In the genomic region with DNA sequence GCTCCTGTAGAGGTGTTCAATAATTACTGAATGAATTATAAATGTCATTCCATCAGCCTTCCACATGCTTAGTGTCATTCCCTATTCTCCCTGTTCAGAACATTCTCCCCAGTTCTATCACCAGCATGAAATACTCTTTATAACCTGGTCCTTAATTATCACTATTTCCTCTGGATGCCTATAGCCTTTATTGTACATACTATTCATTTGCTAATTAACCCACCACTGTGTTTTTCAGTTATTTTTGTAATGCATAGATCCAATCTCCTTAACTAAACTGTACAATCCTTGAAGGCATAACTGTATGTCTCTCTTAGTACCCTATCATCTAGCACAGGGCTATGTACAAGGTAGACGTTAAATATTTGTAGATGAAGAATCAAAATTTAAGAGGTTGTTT, we compare ENCODE assay signal across 9 cellular contexts. TPM values are rescaled to one million over a fixed set of nuclear protein-coding genes. Genes with fewer than 3 reads are reported as not detected.
DNase-seq lines count a peak whose midpoint lies in the region; ATAC-seq, FAIRE-seq and TF ChIP-seq lines count a peak whose summit lies in the region.
"Had no signal": no experiment of that assay in that cellular context is flagged by ENCODE, and none has a peak within 500 bp of the region (broad histone marks: within the 10 kb centered on the region; RNA-seq: fewer than 3 reads in every experiment).

No MANE protein-coding gene starts in this region.

- no peaks in the 10 kb centered on the region for H3K36me3 ChIP-seq in CD8-positive, alpha-beta T cell (ENCODE audit: insufficient read depth, low read length)
- H3K36me3 ChIP-seq in GM12878 (ENCODE audit: control insufficient read depth in 2 of 2, insufficient read depth in 2 of 2, low read length in 1 of 2): no peaks in the 10 kb centered on the region

- H3K27me3 ChIP-seq in CD8-positive, alpha-beta T cell (ENCODE audit: insufficient read depth, low read length): no peaks in the 10 kb centered on the region
- no peaks in the 10 kb centered on the region for H3K27me3 ChIP-seq in GM12878 (replicated peaks in 1 of 2; ENCODE audit: control insufficient read depth in 2 of 2, insufficient read depth in 2 of 2, low read length in 1 of 2)

- DNase-seq in CD8-positive, alpha-beta T cell: no peak
- DNase-seq in GM12878 (ENCODE audit: low read depth, low spot score): no peak
- no peak for DNase-seq in natural killer cell
- no peak for DNase-seq in left lobe of liver (ENCODE audit: low spot score)
- no peak for DNase-seq in G401 (ENCODE audit: low spot score)
- no peak for DNase-seq in posterior cingulate gyrus
- DNase-seq: NCI-H774 had no signal

- peak overlapping the region; percentile 7; the same call in 1 of the 2 replicates for H3K4me2 ChIP-seq in GM12878 (ENCODE audit: control insufficient read depth, insufficient read depth)

- no peak for TF ChIP-seq CTCF in CD8-positive, alpha-beta T cell (IDR thresholded peaks at IDR 0.05)
- TF ChIP-seq CTCF in GM12878 (IDR thresholded peaks at IDR 0.05 in 2 of 3, conservative IDR thresholded peaks at IDR 0.05 in 1 of 3; ENCODE audit: control insufficient read depth in 2 of 3, extremely low read depth in 1 of 3, insufficient read depth in 1 of 3, low read depth in 3 of 3, low read length in 3 of 3) (no peak), natural killer cell (IDR thresholded peaks at IDR 0.05) (no peak)

- in situ Hi-C loops in GM12878 (cut with MboI): no loop called here
- in situ Hi-C loops in G401 (cut with HindIII; ENCODE audit: low sequenced_read_pairs): no loop called here

- TF ChIP-seq EP300 in GM12878 (IDR thresholded peaks at IDR 0.05; ENCODE audit: borderline replicate concordance in 1 of 2, control insufficient read depth in 1 of 2, low read depth in 2 of 2, low read length in 2 of 2): no peak

- H3K9me3 ChIP-seq in CD8-positive, alpha-beta T cell (ENCODE audit: low read length): no peaks in the 10 kb centered on the region
- no peaks in the 10 kb centered on the region for H3K9me3 ChIP-seq in GM12878 (replicated peaks; ENCODE audit: control insufficient read depth, insufficient read depth, low read length)

- peaks cover 11% of the 10 kb centered on the region for H3K36me3 Mint-ChIP-seq in CD8-positive, alpha-beta T cell
- H3K36me3 Mint-ChIP-seq in IgD-negative memory B cell (no peaks in the 10 kb centered on the region), natural killer cell (no peaks in the 10 kb centered on the region)

- peak overlapping the region; percentile 7; the same call in 1 of the 2 replicates for H3K9ac ChIP-seq in GM12878 (ENCODE audit: control insufficient read depth, insufficient read depth, low read length)

- POLR2A ChIA-PET in CD8-positive, alpha-beta T cell (lab: Charles Lee): no interaction called here
- POLR2A ChIA-PET in GM12878 (lab: Charles Lee): no interaction called here

- H3K4me1 ChIP-seq in CD8-positive, alpha-beta T cell (ENCODE audit: insufficient read depth, low read length): peaks cover 17% of the 10 kb centered on the region
- no peaks in the 10 kb centered on the region; the same call in 1 of the 2 replicates for H3K4me1 ChIP-seq in GM12878 (ENCODE audit: control insufficient read depth, insufficient read depth, low read length)

- SMC1A ChIA-PET in GM12878 (lab: Charles Lee; ENCODE audit: uncharacterized antibody, unreplicated experiment): interaction anchor here (0.7 to 1.4 kb wide), 2 partner anchors 11 to 15 kb away, joined by 3 to 4 read pairs; no protein-coding TSS in a partner anchor

- H3K4me3 ChIP-seq in CD8-positive, alpha-beta T cell (ENCODE audit: low read depth, low read length): no peak overlapping the region
- peak overlapping the region; percentile 48; the same call in 1 of the 2 replicates for H3K4me3 ChIP-seq in GM12878

- RAD21 ChIA-PET in GM12878 (lab: Charles Lee; ENCODE audit: unreplicated experiment): interaction anchor here (1.0 to 1.1 kb wide), 3 partner anchors 120 to 372 kb away, joined by 3 read pairs; partner anchors contain the start of gene NEXMIF

- CTCF ChIA-PET in CD8-positive, alpha-beta T cell (lab: Charles Lee): no interaction called here
- CTCF ChIA-PET in GM12878 (lab: Yijun Ruan, JAX): interaction anchor here (0.7 kb wide), 1 partner anchor 93 kb away, joined by 3 read pairs; no protein-coding TSS in a partner anchor

- H4K20me1 ChIP-seq in GM12878 (ENCODE audit: control insufficient read depth, insufficient read depth): no peaks in the 10 kb centered on the region

- intact Hi-C loops in CD8-positive, alpha-beta T cell (cut with DNase I, micrococcal nuclease): loop anchor here (2.0 to 10.0 kb wide), 5 partner anchors 118 to 1213 kb away; partner anchors contain the start of genes PBDC1 (in 1 of the 2) and RLIM (in 1 of the 2)
- intact Hi-C loops in GM12878 (cut with micrococcal nuclease; ENCODE audit: unreplicated experiment): loop anchor here (5.0 kb wide), 3 partner anchors 117 to 543 kb away; partner anchors contain the start of genes RLIM and UPRT
- intact Hi-C loops in natural killer cell (cut with micrococcal nuclease): loop anchor here (5.0 kb wide), 1 partner anchor 122 kb away; no protein-coding TSS in a partner anchor
- intact Hi-C loops in posterior cingulate gyrus (cut with DNase I): no loop called here

- WGBS in GM12878 (ENCODE audit: insufficient coverage, insufficient replicate concordance, low lambda C conversion rate, missing lambda C conversion rate): 85% methylated on average over 1 of the region's 1 CpG

- no peaks in the 10 kb centered on the region for H3K27me3 Mint-ChIP-seq in CD8-positive, alpha-beta T cell (ENCODE audit: low read depth)
- H3K27me3 Mint-ChIP-seq in IgD-negative memory B cell: no peaks in the 10 kb centered on the region
- peaks cover 0 to under 1% of the 10 kb centered on the region in 2 donors for H3K27me3 Mint-ChIP-seq in natural killer cell (ENCODE audit: low read depth in 2 of 2)

- H3K79me2 ChIP-seq in GM12878 (ENCODE audit: control insufficient read depth, insufficient read depth, low read length): peaks cover 17% of the 10 kb centered on the region

- no peak for TF ChIP-seq RAD21 in GM12878 (IDR thresholded peaks at IDR 0.05; ENCODE audit: insufficient read depth, low read depth, low read length)

- H2AFZ ChIP-seq in GM12878 (ENCODE audit: control insufficient read depth, low read depth, low read length): no peak overlapping the region

- no peak for FAIRE-seq in GM12878 (lab: Jason Lieb, UNC)

- no peak for TF ChIP-seq POLR2A in GM12878 (IDR thresholded peaks at IDR 0.05; ENCODE audit: low read depth, low read length)

- TSS peak; percentile 70 for BruUV-seq in GM12878 (replicated peaks; lab: Mats Ljungman, UMichigan)

- H3K27ac ChIP-seq in CD8-positive, alpha-beta T cell (ENCODE audit: low read depth, low read length): no peak overlapping the region
- no peak overlapping the region for H3K27ac ChIP-seq in GM12878 (ENCODE audit: control insufficient read depth, insufficient read depth)

- H3K4me1 Mint-ChIP-seq in CD8-positive, alpha-beta T cell (ENCODE audit: low read depth): peaks cover 60% of the 10 kb centered on the region
- H3K4me1 Mint-ChIP-seq in IgD-negative memory B cell (peaks cover 3 to 17% (median 16%) of the 10 kb centered on the region in 3 donors), natural killer cell (peaks cover 15 to 36% of the 10 kb centered on the region in 2 donors)

- H3K4me3 Mint-ChIP-seq in CD8-positive, alpha-beta T cell: peak overlapping the region; percentile 30
- H3K4me3 Mint-ChIP-seq in IgD-negative memory B cell: peak overlapping the region; percentile 17 to 98 (median 30)
- peak overlapping the region; percentile 96 for H3K4me3 Mint-ChIP-seq in natural killer cell

- no peak for ATAC-seq in CD8-positive, alpha-beta T cell
- ATAC-seq in GM12878 (no peak), natural killer cell (no peak), HG02759 (IDR thresholded peaks at IDR 0.05; ENCODE audit: unreplicated experiment) (no peak), left lobe of liver (no peak)

- no peaks in the 10 kb centered on the region for H3K9me3 Mint-ChIP-seq in CD8-positive, alpha-beta T cell
- H3K9me3 Mint-ChIP-seq in IgD-negative memory B cell: no peaks in the 10 kb centered on the region
- no peaks in the 10 kb centered on the region for H3K9me3 Mint-ChIP-seq in natural killer cell

- H3K27ac Mint-ChIP-seq in CD8-positive, alpha-beta T cell: no peak overlapping the region
- no peak overlapping the region for H3K27ac Mint-ChIP-seq in IgD-negative memory B cell
- H3K27ac Mint-ChIP-seq in natural killer cell: peak overlapping the region; percentile 97 to 99

TF ChIP-seq in GM12878, 131 proteins besides CTCF, POLR2A, EP300 and RAD21 (continues in another document):
- TF ChIP-seq POLR2AphosphoS2 (IDR thresholded peaks at IDR 0.05; ENCODE audit: low read depth, low read length): no peak

RNA-seq across cellular contexts. Expression of gene ABCB7, which starts 1.2 kb away (rescaled TPM):
- 10 to 100 TPM; 16.6 to 17.3 TPM for total RNA-seq in CD8-positive, alpha-beta T cell
- polyA plus RNA-seq in IgD-negative memory B cell (13.2 TPM), GM12878 (2011; rRNA removed) (62.7 and 66.4 TPM in 2 replicates), GM12878 (2014; fragmentation: Illumina TruSeq; extraction: Trizol) (27.4 and 34.1 TPM in 2 replicates), GM12878 (2014; fragmentation: Nextera tagmentation; extraction: Ambion mirVana) (10 to 100 TPM; 31.1 to 34.6 TPM), GM12878 (2014; rRNA removed) (29.9 and 36.8 TPM in 2 replicates), GM12878 (2016; fragmentation: Nextera tagmentation; extraction: Ambion mirVana) (10 to 100 TPM; 16.8 to 17.0 TPM)
- 80.2 and 89.5 TPM in 2 replicates for total RNA-seq in GM12878 (2013; cell fraction: nucleolus; rRNA removed)
- total RNA-seq in GM12878 (2014; rRNA removed) (31.6 and 34.0 TPM in 2 replicates), GM12878 (2014; rRNA removed; fragmentation: Illumina TruSeq; extraction: Trizol) (26.0 and 30.1 TPM in 2 replicates), GM12878 (2021) (30.1 and 32.9 TPM in 2 replicates), natural killer cell (10 to 100 TPM; 17.9 to 26.8 (median 20.4) TPM), left lobe of liver (16.9 TPM)
- 21.2 TPM for polyA plus RNA-seq in GM12878 (2011; ENCODE audit: low read depth)
- 32.0 and 36.3 TPM in 2 replicates for polyA plus RNA-seq in GM12878 (2011; cell fraction: cytosol; rRNA removed)
- 46.4 and 69.3 TPM in 2 replicates for polyA plus RNA-seq in GM12878 (2011; cell fraction: nucleus; rRNA removed)
- polyA plus RNA-seq in GM12878 (2012): 27.3 and 32.5 TPM in 2 replicates
- polyA minus RNA-seq in GM12878 (2011; rRNA and poly(A)+ RNA removed): 41.3 and 55.8 TPM in 2 replicates
- polyA minus RNA-seq in GM12878 (2011; cell fraction: cytosol; rRNA and poly(A)+ RNA removed): 13.7 and 16.6 TPM in 2 replicates
- 23.2 and 38.9 TPM in 2 replicates for polyA minus RNA-seq in GM12878 (2011; cell fraction: nucleus; rRNA and poly(A)+ RNA removed)
- 16.2 and 28.1 TPM in 2 replicates for total RNA-seq in G401 (2014; rRNA removed; shearing (Covaris generic))

Comparison
In these comparisons a context has a peak if more than half of its experiments do, and no peak if none do; other contexts are left out.
1. H3K27ac Mint-ChIP-seq: peak in natural killer cell (2 of 2); none in CD8-positive, alpha-beta T cell (single experiment) and IgD-negative memory B cell (0 of 3).
2. H3K4me3 Mint-ChIP-seq: peak in every context shown above with its lines; median percentile 96 in natural killer cell; 30 in CD8-positive, alpha-beta T cell; 30 in IgD-negative memory B cell.